10 cellular contexts compared by ENCODE assay signal in genomic region chr2:139031722-139032121, GRCh38.
DNase-seq lines count a peak whose midpoint lies in the region; ATAC-seq and TF ChIP-seq lines count a peak whose summit lies in the region.
"Had no signal": no experiment of that assay in that cellular context is flagged by ENCODE, and none has a peak within 500 bp of the region (broad histone marks: within the 10 kb centered on the region; RNA-seq: fewer than 3 reads in every experiment).

No MANE protein-coding gene starts in this region.

- H3K4me3 Mint-ChIP-seq in CD8-positive, alpha-beta T cell = no peak overlapping the region
- H3K4me3 Mint-ChIP-seq: dendritic cell treated with granulocyte-macrophage colony-stimulating factor and Interleukin-4, amounts not matched to agents 40 ng/mL and 50 ng/mL, for 4 days had no signal

- no peak for ATAC-seq in CD8-positive, alpha-beta T cell

- intact Hi-C loops in CD8-positive, alpha-beta T cell (cut with DNase I, micrococcal nuclease) = no loop called here

- no peaks in the 10 kb centered on the region for H3K36me3 Mint-ChIP-seq in CD8-positive, alpha-beta T cell

- H3K9me3 ChIP-seq in CD8-positive, alpha-beta T cell (ENCODE audit: low read length) = no peaks in the 10 kb centered on the region

- no peaks in the 10 kb centered on the region for H3K27me3 ChIP-seq in H7 (ENCODE audit: control insufficient read depth, insufficient read depth, low read length)
- no peaks in the 10 kb centered on the region for H3K27me3 ChIP-seq in CD8-positive, alpha-beta T cell (ENCODE audit: insufficient read depth, low read length)

- peak; percentile 5 for DNase-seq in DMS 273 treated with DMSO at 0.1 percent for 48 hours (lab: John Stamatoyannopoulos, UW)
- peak; percentile 7 for DNase-seq in H7
- DNase-seq in NCI-H146 treated with DMSO at 0.1 percent for 48 hours (lab: John Stamatoyannopoulos, UW; ENCODE audit: unreplicated experiment) = peak; percentile 22
- DNase-seq in fibroblast of pulmonary artery (ENCODE audit: low read depth) = peak; percentile 1
- no peak for DNase-seq in DMS79 (lab: John Stamatoyannopoulos, UW)
- DNase-seq in CD8-positive, alpha-beta T cell = no peak
- no peak for DNase-seq in DMS79 treated with DMSO at 0.1 percent for 48 hours (lab: John Stamatoyannopoulos, UW)
- no peak for DNase-seq in NCI-H1105 treated with DMSO at 0.1 percent for 48 hours (lab: John Stamatoyannopoulos, UW)

- no peaks in the 10 kb centered on the region for H3K4me1 Mint-ChIP-seq in CD8-positive, alpha-beta T cell (ENCODE audit: low read depth)

- CTCF ChIA-PET in CD8-positive, alpha-beta T cell (lab: Charles Lee) = no interaction called here

- no peak overlapping the region for H3K27ac Mint-ChIP-seq in CD8-positive, alpha-beta T cell
- H3K27ac Mint-ChIP-seq: dendritic cell treated with granulocyte-macrophage colony-stimulating factor and Interleukin-4, amounts not matched to agents 40 ng/mL and 50 ng/mL, for 4 days had no signal

- H3K36me3 ChIP-seq in H7 (replicated peaks; ENCODE audit: control insufficient read depth, insufficient read depth, low read length) = no peaks in the 10 kb centered on the region
- no peaks in the 10 kb centered on the region for H3K36me3 ChIP-seq in CD8-positive, alpha-beta T cell (ENCODE audit: insufficient read depth, low read length)

- H3K27me3 Mint-ChIP-seq in CD8-positive, alpha-beta T cell (ENCODE audit: low read depth) = no peaks in the 10 kb centered on the region
- H3K27me3 Mint-ChIP-seq: dendritic cell treated with granulocyte-macrophage colony-stimulating factor and Interleukin-4, amounts not matched to agents 40 ng/mL and 50 ng/mL, for 4 days had no signal

- no peak for TF ChIP-seq CTCF in fibroblast of pulmonary artery (IDR thresholded peaks at IDR 0.05; ENCODE audit: low read length, missing control alignments)
- no peak for TF ChIP-seq CTCF in CD8-positive, alpha-beta T cell (IDR thresholded peaks at IDR 0.05)

- H3K9me3 Mint-ChIP-seq in CD8-positive, alpha-beta T cell = peaks cover 12% of the 10 kb centered on the region
- H3K9me3 Mint-ChIP-seq: dendritic cell treated with granulocyte-macrophage colony-stimulating factor and Interleukin-4, amounts not matched to agents 40 ng/mL and 50 ng/mL, for 4 days had no signal

- no peak overlapping the region for H3K27ac ChIP-seq in CD8-positive, alpha-beta T cell (ENCODE audit: low read depth, low read length)
- H3K27ac ChIP-seq: parathyroid adenoma had no signal

- H3K4me1 ChIP-seq in CD8-positive, alpha-beta T cell (ENCODE audit: insufficient read depth, low read length) = no peaks in the 10 kb centered on the region
- H3K4me1 ChIP-seq: parathyroid adenoma had no signal

- POLR2A ChIA-PET in CD8-positive, alpha-beta T cell (lab: Charles Lee) = interaction anchor here (0.6 kb wide), 1 partner anchor 406 kb away, joined by 3 read pairs; no protein-coding TSS in a partner anchor

- H3K4me3 ChIP-seq in H7 (ENCODE audit: insufficient read depth, low read depth, low read length) = no peak overlapping the region
- H3K4me3 ChIP-seq in fibroblast of pulmonary artery (replicated peaks; ENCODE audit: low read depth, low read length) = no peak overlapping the region
- H3K4me3 ChIP-seq in CD8-positive, alpha-beta T cell (ENCODE audit: low read depth, low read length) = no peak overlapping the region

Comparison
In these comparisons a context has a peak if more than half of its experiments do, and no peak if none do; other contexts are left out.
1. DNase-seq: peak in DMS 273 treated with DMSO at 0.1 percent for 48 hours (single experiment), H7 (single experiment), NCI-H146 treated with DMSO at 0.1 percent for 48 hours (single experiment) and fibroblast of pulmonary artery (single experiment); none in DMS79 (single experiment), CD8-positive, alpha-beta T cell (0 of 7), DMS79 treated with DMSO at 0.1 percent for 48 hours (single experiment) and NCI-H1105 treated with DMSO at 0.1 percent for 48 hours (single experiment).